ENCODE assay signal across 1 cellular context in the genomic region with DNA sequence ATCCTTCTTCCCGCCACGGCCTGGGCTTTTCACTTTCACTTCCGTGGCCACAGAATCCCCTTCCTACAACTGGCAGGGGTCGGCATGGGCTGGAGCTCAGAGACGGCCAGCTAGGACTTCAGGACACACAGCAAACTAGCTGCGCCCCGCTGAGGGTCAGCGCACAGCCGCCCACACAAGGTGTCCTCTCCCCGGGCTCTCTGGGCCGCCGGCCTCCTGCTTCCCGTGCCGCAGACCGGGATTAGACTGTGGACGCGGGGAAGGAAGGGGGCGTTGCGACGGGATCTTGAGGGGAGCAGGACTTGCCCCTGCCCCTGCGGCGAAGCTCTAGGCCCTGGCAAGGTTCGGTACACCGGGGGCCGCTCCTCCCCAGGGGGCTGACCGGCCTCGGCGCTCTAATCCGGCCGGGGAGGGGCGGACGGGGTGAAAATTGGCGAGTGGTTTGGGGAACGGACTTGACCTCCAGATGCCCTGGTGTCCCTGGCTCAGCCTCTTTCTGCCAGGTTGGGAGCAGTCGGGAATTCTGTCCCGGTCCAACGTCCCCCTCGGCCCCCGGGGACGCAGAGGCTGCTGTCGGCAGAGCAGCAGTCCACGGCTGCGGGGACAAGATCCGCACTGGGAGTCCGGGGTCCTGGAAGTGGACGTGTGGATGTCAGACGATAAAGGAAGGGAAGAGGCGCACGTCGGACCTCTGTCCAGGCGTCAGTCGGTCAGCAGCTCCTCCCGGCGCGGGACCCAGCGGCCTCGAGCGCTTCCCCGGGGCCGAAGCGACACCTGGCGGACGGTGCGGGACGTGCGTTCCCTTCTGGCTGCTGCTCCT.
A peak's percentile ranks its signal among the peaks of the same experiment; 100 is the strongest.
TF ChIP-seq lines count a peak whose summit lies in the region.

No MANE protein-coding gene starts in this region.

TF ChIP-seq in HepG2, 621 proteins besides CTCF, POLR2A, EP300 and RAD21 (continued from another document and continues in another):
- TF ChIP-seq GTF2F1 (IDR thresholded peaks at IDR 0.05; ENCODE audit: low read length) (no peak), ZFP62 (CRISPR knock-in tag; IDR thresholded peaks at IDR 0.05) (no peak), MTA1 (CRISPR knock-in tag; IDR thresholded peaks at IDR 0.05; ENCODE audit: borderline replicate concordance) (peak; percentile 24; the same call in 1 of the 2 replicates), SKI (IDR thresholded peaks at IDR 0.05; ENCODE audit: partially characterized antibody) (no peak), TAF15 (IDR thresholded peaks at IDR 0.05; ENCODE audit: low read depth, low read length, poor library complexity, severe bottlenecking) (no peak), ARNTL (CRISPR knock-in tag; IDR thresholded peaks at IDR 0.05) (no peak), ZNF569 (CRISPR knock-in tag; IDR thresholded peaks at IDR 0.05; ENCODE audit: borderline replicate concordance) (no peak), KLF13 (CRISPR knock-in tag; IDR thresholded peaks at IDR 0.05) (no peak), SMYD3 (CRISPR knock-in tag; IDR thresholded peaks at IDR 0.05) (no peak), KLF11 (CRISPR knock-in tag; IDR thresholded peaks at IDR 0.05) (no peak), PCBP1 (IDR thresholded peaks at IDR 0.05; ENCODE audit: borderline replicate concordance, low read depth, low read length) (no peak), ZNF260 (CRISPR knock-in tag; IDR thresholded peaks at IDR 0.05; ENCODE audit: borderline replicate concordance, low read depth) (no peak), SSRP1 (CRISPR knock-in tag; IDR thresholded peaks at IDR 0.05) (no peak), ZNF431 (CRISPR knock-in tag; IDR thresholded peaks at IDR 0.05; ENCODE audit: borderline replicate concordance, low read depth) (no peak), ISX (CRISPR knock-in tag; conservative IDR thresholded peaks at IDR 0.05) (no peak), MYC (CRISPR knock-in tag; IDR thresholded peaks at IDR 0.05; ENCODE audit: borderline replicate concordance) (no peak)
- TF ChIP-seq, protein P1, sequence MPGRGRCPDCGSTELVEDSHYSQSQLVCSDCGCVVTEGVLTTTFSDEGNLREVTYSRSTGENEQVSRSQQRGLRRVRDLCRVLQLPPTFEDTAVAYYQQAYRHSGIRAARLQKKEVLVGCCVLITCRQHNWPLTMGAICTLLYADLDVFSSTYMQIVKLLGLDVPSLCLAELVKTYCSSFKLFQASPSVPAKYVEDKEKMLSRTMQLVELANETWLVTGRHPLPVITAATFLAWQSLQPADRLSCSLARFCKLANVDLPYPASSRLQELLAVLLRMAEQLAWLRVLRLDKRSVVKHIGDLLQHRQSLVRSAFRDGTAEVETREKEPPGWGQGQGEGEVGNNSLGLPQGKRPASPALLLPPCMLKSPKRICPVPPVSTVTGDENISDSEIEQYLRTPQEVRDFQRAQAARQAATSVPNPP (CRISPR knock-in tag; IDR thresholded peaks at IDR 0.05), result no peak
- TF ChIP-seq, protein P2, sequence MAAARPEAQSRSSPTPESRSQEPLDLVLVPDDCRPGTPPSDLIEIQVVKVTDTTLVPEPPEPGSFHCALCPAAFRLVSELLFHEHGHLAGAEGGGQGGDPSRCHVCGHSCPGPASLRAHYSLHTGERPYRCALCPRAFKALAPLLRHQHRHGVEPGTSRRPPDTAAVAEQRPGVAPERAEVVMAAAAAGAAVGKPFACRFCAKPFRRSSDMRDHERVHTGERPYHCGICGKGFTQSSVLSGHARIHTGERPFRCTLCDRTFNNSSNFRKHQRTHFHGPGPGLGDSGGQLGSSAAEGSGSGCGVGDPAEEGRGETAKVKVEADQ (CRISPR knock-in tag; IDR thresholded peaks at IDR 0.05; ENCODE audit: borderline replicate concordance), result 0 out of 2 replicates have a peak, but pooled peaks have one; percentile 37
- TF ChIP-seq, protein P3, sequence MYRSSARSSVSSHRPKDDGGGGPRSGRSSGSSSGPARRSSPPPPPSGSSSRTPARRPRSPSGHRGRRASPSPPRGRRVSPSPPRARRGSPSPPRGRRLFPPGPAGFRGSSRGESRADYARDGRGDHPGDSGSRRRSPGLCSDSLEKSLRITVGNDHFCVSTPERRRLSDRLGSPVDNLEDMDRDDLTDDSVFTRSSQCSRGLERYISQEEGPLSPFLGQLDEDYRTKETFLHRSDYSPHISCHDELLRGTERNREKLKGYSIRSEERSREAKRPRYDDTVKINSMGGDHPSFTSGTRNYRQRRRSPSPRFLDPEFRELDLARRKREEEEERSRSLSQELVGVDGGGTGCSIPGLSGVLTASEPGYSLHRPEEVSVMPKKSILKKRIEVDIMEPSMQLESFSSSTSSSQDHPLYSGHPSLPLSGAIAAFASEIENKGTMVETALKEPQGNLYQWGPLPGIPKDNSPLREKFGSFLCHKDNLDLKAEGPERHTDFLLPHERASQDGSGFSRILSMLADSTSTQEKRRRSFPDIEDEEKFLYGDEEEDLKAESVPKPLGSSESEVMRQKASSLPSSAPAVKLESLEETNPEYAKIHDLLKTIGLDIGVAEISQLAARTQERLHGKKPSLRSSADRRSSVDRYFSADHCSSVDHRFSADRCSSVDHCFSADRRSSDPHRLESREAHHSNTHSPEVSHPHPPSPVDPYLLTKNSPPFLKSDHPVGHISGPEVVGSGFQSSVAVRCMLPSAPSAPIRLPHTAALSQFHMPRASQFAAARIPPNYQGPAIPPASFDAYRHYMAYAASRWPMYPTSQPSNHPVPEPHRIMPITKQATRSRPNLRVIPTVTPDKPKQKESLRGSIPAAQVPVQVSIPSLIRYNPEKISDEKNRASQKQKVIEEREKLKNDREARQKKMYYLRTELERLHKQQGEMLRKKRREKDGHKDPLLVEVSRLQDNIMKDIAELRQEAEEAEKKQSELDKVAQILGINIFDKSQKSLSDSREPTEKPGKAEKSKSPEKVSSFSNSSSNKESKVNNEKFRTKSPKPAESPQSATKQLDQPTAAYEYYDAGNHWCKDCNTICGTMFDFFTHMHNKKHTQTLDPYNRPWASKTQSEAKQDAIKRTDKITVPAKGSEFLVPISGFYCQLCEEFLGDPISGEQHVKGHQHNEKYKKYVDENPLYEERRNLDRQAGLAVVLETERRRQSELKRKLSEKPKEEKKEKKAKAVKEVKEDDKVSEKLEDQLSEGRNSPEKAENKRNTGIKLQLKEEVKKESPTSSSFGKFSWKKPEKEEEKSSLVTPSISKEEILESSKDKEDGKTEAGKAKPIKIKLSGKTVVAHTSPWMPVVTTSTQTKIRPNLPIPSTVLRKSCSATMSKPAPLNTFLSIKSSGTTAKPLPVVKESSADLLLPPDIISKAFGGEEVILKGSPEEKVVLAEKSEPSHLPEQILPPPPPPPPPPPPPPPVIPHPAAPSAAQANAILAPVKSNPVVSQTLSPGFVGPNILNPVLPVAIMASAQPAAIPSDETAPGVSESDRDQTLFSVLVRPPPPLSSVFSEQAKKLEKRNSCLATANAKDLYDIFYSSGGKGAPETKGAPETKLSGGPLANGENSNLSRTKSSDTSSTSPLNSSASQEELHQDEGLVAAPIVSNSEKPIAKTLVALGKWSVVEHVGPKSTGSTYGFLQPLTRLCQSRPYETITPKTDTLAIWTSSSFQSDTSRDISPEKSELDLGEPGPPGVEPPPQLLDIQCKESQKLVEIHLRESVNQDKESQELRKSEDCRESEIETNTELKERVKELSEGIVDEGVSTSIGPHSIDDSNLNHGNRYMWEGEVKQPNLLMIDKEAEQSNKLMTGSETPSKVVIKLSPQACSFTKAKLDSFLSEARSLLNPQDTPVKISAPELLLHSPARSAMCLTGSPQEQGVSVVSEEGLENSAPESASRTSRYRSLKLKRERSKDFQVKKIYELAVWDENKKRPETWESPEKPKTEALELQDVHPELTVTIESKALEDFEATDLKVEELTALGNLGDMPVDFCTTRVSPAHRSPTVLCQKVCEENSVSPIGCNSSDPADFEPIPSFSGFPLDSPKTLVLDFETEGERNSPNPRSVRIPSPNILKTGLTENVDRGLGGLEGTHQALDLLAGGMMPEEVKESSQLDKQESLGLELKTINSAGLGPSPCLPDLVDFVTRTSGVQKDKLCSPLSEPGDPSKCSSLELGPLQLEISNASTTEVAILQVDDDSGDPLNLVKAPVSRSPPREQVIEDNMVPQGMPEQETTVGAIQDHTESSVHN (CRISPR knock-in tag; IDR thresholded peaks at IDR 0.05), result no peak
- TF ChIP-seq, protein P4, sequence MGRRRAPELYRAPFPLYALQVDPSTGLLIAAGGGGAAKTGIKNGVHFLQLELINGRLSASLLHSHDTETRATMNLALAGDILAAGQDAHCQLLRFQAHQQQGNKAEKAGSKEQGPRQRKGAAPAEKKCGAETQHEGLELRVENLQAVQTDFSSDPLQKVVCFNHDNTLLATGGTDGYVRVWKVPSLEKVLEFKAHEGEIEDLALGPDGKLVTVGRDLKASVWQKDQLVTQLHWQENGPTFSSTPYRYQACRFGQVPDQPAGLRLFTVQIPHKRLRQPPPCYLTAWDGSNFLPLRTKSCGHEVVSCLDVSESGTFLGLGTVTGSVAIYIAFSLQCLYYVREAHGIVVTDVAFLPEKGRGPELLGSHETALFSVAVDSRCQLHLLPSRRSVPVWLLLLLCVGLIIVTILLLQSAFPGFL (CRISPR knock-in tag; IDR thresholded peaks at IDR 0.05), result no peak
- TF ChIP-seq, protein P5, sequence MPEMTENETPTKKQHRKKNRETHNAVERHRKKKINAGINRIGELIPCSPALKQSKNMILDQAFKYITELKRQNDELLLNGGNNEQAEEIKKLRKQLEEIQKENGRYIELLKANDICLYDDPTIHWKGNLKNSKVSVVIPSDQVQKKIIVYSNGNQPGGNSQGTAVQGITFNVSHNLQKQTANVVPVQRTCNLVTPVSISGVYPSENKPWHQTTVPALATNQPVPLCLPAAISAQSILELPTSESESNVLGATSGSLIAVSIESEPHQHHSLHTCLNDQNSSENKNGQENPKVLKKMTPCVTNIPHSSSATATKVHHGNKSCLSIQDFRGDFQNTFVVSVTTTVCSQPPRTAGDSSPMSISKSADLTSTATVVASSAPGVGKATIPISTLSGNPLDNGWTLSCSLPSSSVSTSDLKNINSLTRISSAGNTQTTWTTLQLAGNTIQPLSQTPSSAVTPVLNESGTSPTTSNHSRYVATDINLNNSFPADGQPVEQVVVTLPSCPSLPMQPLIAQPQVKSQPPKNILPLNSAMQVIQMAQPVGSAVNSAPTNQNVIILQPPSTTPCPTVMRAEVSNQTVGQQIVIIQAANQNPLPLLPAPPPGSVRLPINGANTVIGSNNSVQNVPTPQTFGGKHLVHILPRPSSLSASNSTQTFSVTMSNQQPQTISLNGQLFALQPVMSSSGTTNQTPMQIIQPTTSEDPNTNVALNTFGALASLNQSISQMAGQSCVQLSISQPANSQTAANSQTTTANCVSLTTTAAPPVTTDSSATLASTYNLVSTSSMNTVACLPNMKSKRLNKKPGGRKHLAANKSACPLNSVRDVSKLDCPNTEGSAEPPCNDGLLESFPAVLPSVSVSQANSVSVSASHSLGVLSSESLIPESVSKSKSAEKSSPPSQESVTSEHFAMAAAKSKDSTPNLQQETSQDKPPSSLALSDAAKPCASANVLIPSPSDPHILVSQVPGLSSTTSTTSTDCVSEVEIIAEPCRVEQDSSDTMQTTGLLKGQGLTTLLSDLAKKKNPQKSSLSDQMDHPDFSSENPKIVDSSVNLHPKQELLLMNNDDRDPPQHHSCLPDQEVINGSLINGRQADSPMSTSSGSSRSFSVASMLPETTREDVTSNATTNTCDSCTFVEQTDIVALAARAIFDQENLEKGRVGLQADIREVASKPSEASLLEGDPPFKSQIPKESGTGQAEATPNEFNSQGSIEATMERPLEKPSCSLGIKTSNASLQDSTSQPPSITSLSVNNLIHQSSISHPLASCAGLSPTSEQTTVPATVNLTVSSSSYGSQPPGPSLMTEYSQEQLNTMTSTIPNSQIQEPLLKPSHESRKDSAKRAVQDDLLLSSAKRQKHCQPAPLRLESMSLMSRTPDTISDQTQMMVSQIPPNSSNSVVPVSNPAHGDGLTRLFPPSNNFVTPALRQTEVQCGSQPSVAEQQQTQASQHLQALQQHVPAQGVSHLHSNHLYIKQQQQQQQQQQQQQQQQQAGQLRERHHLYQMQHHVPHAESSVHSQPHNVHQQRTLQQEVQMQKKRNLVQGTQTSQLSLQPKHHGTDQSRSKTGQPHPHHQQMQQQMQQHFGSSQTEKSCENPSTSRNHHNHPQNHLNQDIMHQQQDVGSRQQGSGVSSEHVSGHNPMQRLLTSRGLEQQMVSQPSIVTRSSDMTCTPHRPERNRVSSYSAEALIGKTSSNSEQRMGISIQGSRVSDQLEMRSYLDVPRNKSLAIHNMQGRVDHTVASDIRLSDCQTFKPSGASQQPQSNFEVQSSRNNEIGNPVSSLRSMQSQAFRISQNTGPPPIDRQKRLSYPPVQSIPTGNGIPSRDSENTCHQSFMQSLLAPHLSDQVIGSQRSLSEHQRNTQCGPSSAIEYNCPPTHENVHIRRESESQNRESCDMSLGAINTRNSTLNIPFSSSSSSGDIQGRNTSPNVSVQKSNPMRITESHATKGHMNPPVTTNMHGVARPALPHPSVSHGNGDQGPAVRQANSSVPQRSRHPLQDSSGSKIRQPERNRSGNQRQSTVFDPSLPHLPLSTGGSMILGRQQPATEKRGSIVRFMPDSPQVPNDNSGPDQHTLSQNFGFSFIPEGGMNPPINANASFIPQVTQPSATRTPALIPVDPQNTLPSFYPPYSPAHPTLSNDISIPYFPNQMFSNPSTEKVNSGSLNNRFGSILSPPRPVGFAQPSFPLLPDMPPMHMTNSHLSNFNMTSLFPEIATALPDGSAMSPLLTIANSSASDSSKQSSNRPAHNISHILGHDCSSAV (CRISPR knock-in tag; IDR thresholded peaks at IDR 0.05; ENCODE audit: borderline replicate concordance), result no peak
- TF ChIP-seq, protein P6, sequence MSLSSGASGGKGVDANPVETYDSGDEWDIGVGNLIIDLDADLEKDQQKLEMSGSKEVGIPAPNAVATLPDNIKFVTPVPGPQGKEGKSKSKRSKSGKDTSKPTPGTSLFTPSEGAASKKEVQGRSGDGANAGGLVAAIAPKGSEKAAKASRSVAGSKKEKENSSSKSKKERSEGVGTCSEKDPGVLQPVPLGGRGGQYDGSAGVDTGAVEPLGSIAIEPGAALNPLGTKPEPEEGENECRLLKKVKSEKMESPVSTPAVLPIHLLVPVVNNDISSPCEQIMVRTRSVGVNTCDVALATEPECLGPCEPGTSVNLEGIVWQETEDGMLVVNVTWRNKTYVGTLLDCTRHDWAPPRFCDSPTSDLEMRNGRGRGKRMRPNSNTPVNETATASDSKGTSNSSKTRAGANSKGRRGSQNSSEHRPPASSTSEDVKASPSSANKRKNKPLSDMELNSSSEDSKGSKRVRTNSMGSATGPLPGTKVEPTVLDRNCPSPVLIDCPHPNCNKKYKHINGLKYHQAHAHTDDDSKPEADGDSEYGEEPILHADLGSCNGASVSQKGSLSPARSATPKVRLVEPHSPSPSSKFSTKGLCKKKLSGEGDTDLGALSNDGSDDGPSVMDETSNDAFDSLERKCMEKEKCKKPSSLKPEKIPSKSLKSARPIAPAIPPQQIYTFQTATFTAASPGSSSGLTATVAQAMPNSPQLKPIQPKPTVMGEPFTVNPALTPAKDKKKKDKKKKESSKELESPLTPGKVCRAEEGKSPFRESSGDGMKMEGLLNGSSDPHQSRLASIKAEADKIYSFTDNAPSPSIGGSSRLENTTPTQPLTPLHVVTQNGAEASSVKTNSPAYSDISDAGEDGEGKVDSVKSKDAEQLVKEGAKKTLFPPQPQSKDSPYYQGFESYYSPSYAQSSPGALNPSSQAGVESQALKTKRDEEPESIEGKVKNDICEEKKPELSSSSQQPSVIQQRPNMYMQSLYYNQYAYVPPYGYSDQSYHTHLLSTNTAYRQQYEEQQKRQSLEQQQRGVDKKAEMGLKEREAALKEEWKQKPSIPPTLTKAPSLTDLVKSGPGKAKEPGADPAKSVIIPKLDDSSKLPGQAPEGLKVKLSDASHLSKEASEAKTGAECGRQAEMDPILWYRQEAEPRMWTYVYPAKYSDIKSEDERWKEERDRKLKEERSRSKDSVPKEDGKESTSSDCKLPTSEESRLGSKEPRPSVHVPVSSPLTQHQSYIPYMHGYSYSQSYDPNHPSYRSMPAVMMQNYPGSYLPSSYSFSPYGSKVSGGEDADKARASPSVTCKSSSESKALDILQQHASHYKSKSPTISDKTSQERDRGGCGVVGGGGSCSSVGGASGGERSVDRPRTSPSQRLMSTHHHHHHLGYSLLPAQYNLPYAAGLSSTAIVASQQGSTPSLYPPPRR (CRISPR knock-in tag; IDR thresholded peaks at IDR 0.05; ENCODE audit: borderline replicate concordance), result no peak
- TF ChIP-seq, protein P7, sequence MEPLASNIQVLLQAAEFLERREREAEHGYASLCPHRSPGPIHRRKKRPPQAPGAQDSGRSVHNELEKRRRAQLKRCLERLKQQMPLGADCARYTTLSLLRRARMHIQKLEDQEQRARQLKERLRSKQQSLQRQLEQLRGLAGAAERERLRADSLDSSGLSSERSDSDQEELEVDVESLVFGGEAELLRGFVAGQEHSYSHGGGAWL (CRISPR knock-in tag; IDR thresholded peaks at IDR 0.05), result no peak
